ENCODE assay signal across 8 cellular contexts in the genomic region with DNA sequence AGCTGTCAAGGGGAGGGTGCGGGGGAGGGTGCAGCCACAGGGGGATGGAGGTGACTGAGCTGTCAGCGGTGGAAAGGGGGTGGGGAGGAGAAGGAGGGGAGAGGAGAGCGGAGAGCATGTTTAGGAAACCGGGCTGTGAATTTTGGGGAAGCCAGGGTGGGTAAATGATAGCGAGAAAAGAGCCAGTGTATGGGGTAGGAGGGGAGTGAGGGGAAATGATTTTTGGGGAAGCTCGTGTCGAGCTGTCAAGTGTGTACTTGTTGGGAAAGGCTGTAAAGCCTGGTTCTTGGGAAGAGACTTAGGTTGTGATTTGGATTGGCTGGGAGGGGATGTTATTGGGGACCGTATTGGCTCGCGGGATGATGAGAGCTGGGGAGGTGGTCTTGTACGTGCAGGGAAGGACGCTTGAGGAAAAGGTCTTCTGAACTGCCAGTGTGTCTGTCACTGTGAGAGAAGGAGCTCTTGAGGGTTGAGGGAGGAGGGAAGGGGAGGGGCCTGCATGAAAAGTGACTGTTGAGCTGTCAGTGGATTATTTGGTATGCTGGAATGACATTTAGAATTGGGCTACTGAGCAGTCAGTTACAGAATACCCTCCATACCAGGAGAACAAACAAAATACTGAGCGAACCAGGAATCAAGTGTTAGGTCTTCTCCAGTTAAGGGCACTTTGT. TPM values are rescaled to one million over a fixed set of nuclear protein-coding genes. Genes with fewer than 3 reads are reported as not detected.
DNase-seq lines count a peak whose midpoint lies in the region; ATAC-seq lines count a peak whose summit lies in the region.

No MANE protein-coding gene starts in this region.

- H3K4me1 ChIP-seq in adipocyte (ENCODE audit: control insufficient read depth, insufficient read depth, low read length), result peaks cover 48% of the 10 kb centered on the region

- no peaks in the 10 kb centered on the region for H3K36me3 ChIP-seq in adipocyte (ENCODE audit: control insufficient read depth, insufficient read depth, low read length, severe bottlenecking)

- no peaks in the 10 kb centered on the region for H3K9me3 ChIP-seq in adipocyte (ENCODE audit: control insufficient read depth, low read length)

- peak overlapping the region; percentile 98 for H3K4me3 ChIP-seq in adipocyte (ENCODE audit: low read length)

- no peaks in the 10 kb centered on the region for H3K27me3 ChIP-seq in adipocyte (replicated peaks; ENCODE audit: control insufficient read depth, insufficient read depth, low read length)

- peak; percentile 47 to 53 for ATAC-seq in left cardiac atrium

- intact Hi-C loops in left cardiac atrium (cut with DNase I), result loop anchor here (5.0 kb wide), 2 partner anchors 49 to 99 kb away; no protein-coding TSS in a partner anchor

- H3K9ac ChIP-seq in adipocyte (ENCODE audit: low read length), result peak overlapping the region; percentile 97

- peak; percentile 28 to 44 for DNase-seq in activated CD4-positive, alpha-beta T cell treated with anti-CD3 and anti-CD28 coated beads for 24 hours (ENCODE audit: low read depth in 2 of 2)
- DNase-seq in activated CD4-positive, alpha-beta T cell treated with anti-CD3 and anti-CD28 coated beads for 1 hour, result no peak
- DNase-seq in HT1080 (ENCODE audit: low read depth), result peak; percentile 68
- peak; percentile 1 for DNase-seq in SHP77 treated with DMSO at 0.1 percent for 48 hours (lab: John Stamatoyannopoulos, UW)
- peak; percentile 73 for DNase-seq in adipocyte (ENCODE audit: low read depth)
- DNase-seq in left cardiac atrium, result no peak
- DNase-seq in pons (ENCODE audit: low spot score), result peak; percentile 80
- DNase-seq in KG1 (lab: John Stamatoyannopoulos, UW), result no peak

RNA-seq across cellular contexts. Expression of gene UBR3, which starts 1.0 kb away (rescaled TPM):
- total RNA-seq in HT1080 (2014; rRNA removed; shearing (Covaris generic)), result 11.3 and 14.0 TPM in 2 replicates
- 10.0 and 12.4 TPM in 2 replicates for polyA plus RNA-seq in HT1080 (2015; cell fraction: cytosol; rRNA removed)
- 31.3 and 33.6 TPM in 2 replicates for polyA plus RNA-seq in HT1080 (2015; cell fraction: nucleus; rRNA removed)
- total RNA-seq in left cardiac atrium, result 10 to 100 TPM; 67.3 to 76.4 TPM

RNA-seq across cellular contexts. Expression of gene METTL5, which starts 3.6 kb away (rescaled TPM):
- total RNA-seq in HT1080 (2014; rRNA removed; shearing (Covaris generic)), result 91.0 and 110 TPM in 2 replicates
- 170 and 177 TPM in 2 replicates for polyA plus RNA-seq in HT1080 (2015; cell fraction: cytosol; rRNA removed)
- 59.3 and 63.0 TPM in 2 replicates for polyA plus RNA-seq in HT1080 (2015; cell fraction: nucleus; rRNA removed)
- total RNA-seq in left cardiac atrium, result 10 to 100 TPM; 51.5 to 55.2 TPM

RNA-seq across cellular contexts. Expression of gene SSB, which starts 29.6 kb away (rescaled TPM):
- total RNA-seq in HT1080 (2014; rRNA removed; shearing (Covaris generic)), result 144 and 174 TPM in 2 replicates
- polyA plus RNA-seq in HT1080 (2015; cell fraction: cytosol; rRNA removed), result 165 and 204 TPM in 2 replicates
- 232 and 264 TPM in 2 replicates for polyA plus RNA-seq in HT1080 (2015; cell fraction: nucleus; rRNA removed)
- 10 to 100 TPM; 57.4 to 75.3 TPM for total RNA-seq in left cardiac atrium

Comparison
In these comparisons a context has a peak if more than half of its experiments do, and no peak if none do; other contexts are left out.
1. DNase-seq: peak in activated CD4-positive, alpha-beta T cell treated with anti-CD3 and anti-CD28 coated beads for 24 hours (2 of 2), HT1080 (single experiment), SHP77 treated with DMSO at 0.1 percent for 48 hours (single experiment), adipocyte (single experiment) and pons (single experiment); none in activated CD4-positive, alpha-beta T cell treated with anti-CD3 and anti-CD28 coated beads for 1 hour (single experiment), left cardiac atrium (single experiment) and KG1 (single experiment).